8 cellular contexts compared by ENCODE assay signal in genomic region chr17:68199837-68200688, GRCh38. TPM values are rescaled to one million over a fixed set of nuclear protein-coding genes. Genes with fewer than 3 reads are reported as not detected.
DNase-seq lines count a peak whose midpoint lies in the region; ATAC-seq, FAIRE-seq and TF ChIP-seq lines count a peak whose summit lies in the region.

No MANE protein-coding gene starts in this region.

- H3K4me2 ChIP-seq in keratinocyte (ENCODE audit: control insufficient read depth, extremely low read depth, insufficient read depth, low read depth, low read length) = peak overlapping the region; percentile 25

- no peak overlapping the region for H2AFZ ChIP-seq in keratinocyte (ENCODE audit: control insufficient read depth, low read length)

- H3K4me1 ChIP-seq in heart right ventricle = peaks cover 15 to 62% (median 59%) of the 10 kb centered on the region in 9 donors
- peaks cover 9% of the 10 kb centered on the region for H3K4me1 ChIP-seq in keratinocyte (ENCODE audit: control insufficient read depth, extremely low read depth, insufficient read depth, low read length)
- peaks cover 0 to 62% (median 46%) of the 10 kb centered on the region in 4 donors for H3K4me1 ChIP-seq in tibial nerve

- no peaks in the 10 kb centered on the region for H4K20me1 ChIP-seq in keratinocyte (ENCODE audit: control insufficient read depth, extremely low read depth, insufficient read depth, low read length)

- H3K27ac ChIP-seq in heart right ventricle = peak overlapping the region in 1 of 10 donors; percentile 35
- no peak overlapping the region for H3K27ac ChIP-seq in keratinocyte (ENCODE audit: control insufficient read depth, insufficient read depth, low read length)
- no peak overlapping the region for H3K27ac ChIP-seq in tibial nerve

- no peaks in the 10 kb centered on the region for H3K79me2 ChIP-seq in keratinocyte (ENCODE audit: control insufficient read depth, insufficient read depth, low read length)

- WGBS in heart right ventricle, 2 donors = 3 to 5% methylated on average over 30 of the region's 30 CpGs
- 4 to 5% methylated on average over 29 to 30 of the region's 30 CpGs for WGBS in tibial nerve, 2 donors

- FAIRE-seq in keratinocyte (lab: Jason Lieb, UNC) = no peak

- no peak overlapping the region for H3K9ac ChIP-seq in keratinocyte (ENCODE audit: control insufficient read depth, extremely low read depth, insufficient read depth, low read length)

- H3K9me3 ChIP-seq in heart right ventricle = no peaks in the 10 kb centered on the region
- H3K9me3 ChIP-seq in keratinocyte (ENCODE audit: control insufficient read depth, low read depth, low read length) = no peaks in the 10 kb centered on the region
- no peaks in the 10 kb centered on the region for H3K9me3 ChIP-seq in tibial nerve

- ATAC-seq in heart right ventricle (peak in 2 of 8 donors; percentile 14 to 15), Right ventricle myocardium superior (ENCODE audit: poor library complexity) (no peak), HG02623 (IDR thresholded peaks at IDR 0.05; ENCODE audit: unreplicated experiment) (no peak)

- H3K36me3 ChIP-seq in heart right ventricle (no peaks in the 10 kb centered on the region), keratinocyte (ENCODE audit: control insufficient read depth in 2 of 2, extremely low read depth in 1 of 2, insufficient read depth in 2 of 2, low read length in 2 of 2) (no peaks in the 10 kb centered on the region), tibial nerve (no peaks in the 10 kb centered on the region)

- no peak for TF ChIP-seq EP300 in tibial nerve (IDR thresholded peaks at IDR 0.05)

- intact Hi-C loops in heart right ventricle (cut with DNase I) (loop anchor here in 4 of 10 donors (1.0 to 10.0 kb wide), 4 partner anchors 27 to 265 kb away; no protein-coding TSS in a partner anchor), Right ventricle myocardium superior (cut with DNase I) (no loop called here)

- DNase-seq in heart right ventricle (no peak), Right ventricle myocardium superior (no peak), keratinocyte (ENCODE audit: low read depth, low spot score) (no peak), tibial nerve (ENCODE audit: low spot score in 2 of 2) (no peak), germinal center (ENCODE audit: low spot score) (no peak), COR-L47 (lab: John Stamatoyannopoulos, UW) (no peak)
- DNase-seq in activated T-cell treated with anti-CD3 and anti-CD28 coated beads, Interleukin-2, amount 50 U/mL, for 48 hours = peak; percentile 52 to 54

- dilution Hi-C loops in keratinocyte (cut with MboI; ENCODE audit: extremely low pct_ligation_motif_present, low sequenced_read_pairs) = no loop called here

- TF ChIP-seq CTCF in heart right ventricle (IDR thresholded peaks at IDR 0.05) = no peak
- no peak for TF ChIP-seq CTCF in keratinocyte (optimal IDR thresholded peaks at IDR 0.05 in 1 of 3, IDR thresholded peaks at IDR 0.05 in 1 of 3, conservative IDR thresholded peaks at IDR 0.05 in 1 of 3; ENCODE audit: extremely low read depth in 1 of 3, insufficient read depth in 2 of 3, low read length in 3 of 3)
- no peak for TF ChIP-seq CTCF in tibial nerve (IDR thresholded peaks at IDR 0.05)

- peak overlapping the region in 9 of 10 donors; percentile 23 to 61 (median 41) for H3K4me3 ChIP-seq in heart right ventricle
- H3K4me3 ChIP-seq in keratinocyte (ENCODE audit: control insufficient read depth in 2 of 3, extremely low read depth in 1 of 3, insufficient read depth in 2 of 3, low read depth in 1 of 3, low read length in 3 of 3) = no peak overlapping the region
- peak overlapping the region; percentile 2 to 42 (median 16) for H3K4me3 ChIP-seq in tibial nerve

- H3K27me3 ChIP-seq in heart right ventricle (peaks cover 27 to 69% (median 52%) of the 10 kb centered on the region in 7 donors), keratinocyte (ENCODE audit: control insufficient read depth, extremely low read depth, insufficient read depth, low read length) (peaks cover 54% of the 10 kb centered on the region), tibial nerve (peaks cover 0 to 62% of the 10 kb centered on the region in 2 donors)

- no peaks in the 10 kb centered on the region for H3K9me1 ChIP-seq in keratinocyte (ENCODE audit: control insufficient read depth, extremely low read depth, insufficient read depth, low read length)

- TF ChIP-seq POLR2A in tibial nerve (IDR thresholded peaks at IDR 0.05) = no peak

RNA-seq across cellular contexts. Expression of gene AMZ2, which starts 47.8 kb away (rescaled TPM):
- total RNA-seq in heart right ventricle (100 to 1,000 TPM in 8 of 10 donors, 10 to 100 TPM in 2; 70.7 to 140 (median 111) TPM), Right ventricle myocardium superior (89.5 TPM), tibial nerve (10 to 100 TPM; 27.6 to 38.2 (median 31.7) TPM)
- polyA plus RNA-seq in heart right ventricle (10 to 100 TPM; 41.6 to 77.4 TPM), keratinocyte (80.8 to 123 TPM (median 89.6 TPM) in 3 replicates)
- 79.7 TPM for polyA plus RNA-seq in keratinocyte (2011; ENCODE audit: low read depth)
- 96.7 and 162 TPM in 2 replicates for polyA plus RNA-seq in keratinocyte (2011; cell fraction: cytosol; rRNA removed)
- 53.4 and 62.0 TPM in 2 replicates for polyA plus RNA-seq in keratinocyte (2011; cell fraction: nucleus; rRNA removed)
- polyA plus RNA-seq in keratinocyte (2012; ENCODE audit: low replicate concordance) = 74.7 and 84.3 TPM in 2 replicates
- polyA minus RNA-seq in keratinocyte = 34.4 to 61.8 TPM (median 48.0 TPM) in 3 replicates
- polyA minus RNA-seq in keratinocyte (2011; cell fraction: cytosol; rRNA and poly(A)+ RNA removed) = 38.8 TPM
- polyA minus RNA-seq in keratinocyte (2011; cell fraction: nucleus; rRNA and poly(A)+ RNA removed) = 8.9 and 14.4 TPM in 2 replicates

Comparison
In these comparisons a context has a peak if more than half of its experiments do, and no peak if none do; other contexts are left out.
1. DNase-seq: peak in activated T-cell treated with anti-CD3 and anti-CD28 coated beads, Interleukin-2, amount 50 U/mL, for 48 hours (2 of 2); none in heart right ventricle (0 of 2), Right ventricle myocardium superior (single experiment), keratinocyte (single experiment), tibial nerve (0 of 2), germinal center (single experiment) and COR-L47 (single experiment).
2. H3K4me3 ChIP-seq: peak in heart right ventricle (9 of 10) and tibial nerve (4 of 4); none in keratinocyte (0 of 3).